Comparison of ENCODE assay signal across 8 cellular contexts in genomic region chr12:121400332-121401139, GRCh38. TPM values are rescaled to one million over a fixed set of nuclear protein-coding genes. Genes with fewer than 3 reads are reported as not detected.
DNase-seq lines count a peak whose midpoint lies in the region; ATAC-seq lines count a peak whose summit lies in the region.

No MANE protein-coding gene starts in this region.

- H3K36me3 Mint-ChIP-seq in activated CD8-positive, alpha-beta T cell treated with anti-CD3 and anti-CD28 coated beads, Interleukin-2, amount 10 ng/mL, durations not matched to agents 7 days and 5 days (ENCODE audit: low read depth), result peaks cover 32% of the 10 kb centered on the region

- H3K36me3 ChIP-seq in endocrine pancreas (ENCODE audit: control insufficient read depth, insufficient read depth, low read length), result no peaks in the 10 kb centered on the region

- ATAC-seq in HG02884 (IDR thresholded peaks at IDR 0.05; ENCODE audit: unreplicated experiment), result peak; percentile 42
- ATAC-seq in activated CD8-positive, alpha-beta T cell treated with anti-CD3 and anti-CD28 coated beads, Interleukin-2, amount 10 ng/mL, durations not matched to agents 7 days and 5 days, result peak; percentile 51

- POLR2A ChIA-PET in activated CD8-positive, alpha-beta T cell treated with anti-CD3 and anti-CD28 coated beads, Interleukin-2, amount 10 ng/mL, durations not matched to agents 7 days and 5 days (lab: Charles Lee), result interaction anchor here (0.6 to 2.9 kb wide), 33 partner anchors 9 to 1105 kb away, joined by 3 to 41 read pairs (median 4); partner anchors contain the start of genes ANAPC5 and ORAI1

- H3K27me3 ChIP-seq in endocrine pancreas (ENCODE audit: control insufficient read depth, insufficient read depth, low read length) (no peaks in the 10 kb centered on the region), mononuclear cell (ENCODE audit: insufficient read depth, low read length) (no peaks in the 10 kb centered on the region)

- H3K4me3 Mint-ChIP-seq in activated CD8-positive, alpha-beta T cell treated with anti-CD3 and anti-CD28 coated beads, Interleukin-2, amount 10 ng/mL, durations not matched to agents 7 days and 5 days, result peak overlapping the region; percentile 89

- H3K27me3 Mint-ChIP-seq in activated CD8-positive, alpha-beta T cell treated with anti-CD3 and anti-CD28 coated beads, Interleukin-2, amount 10 ng/mL, durations not matched to agents 7 days and 5 days (ENCODE audit: low read depth), result no peaks in the 10 kb centered on the region

- H3K9me3 Mint-ChIP-seq in activated CD8-positive, alpha-beta T cell treated with anti-CD3 and anti-CD28 coated beads, Interleukin-2, amount 10 ng/mL, durations not matched to agents 7 days and 5 days (ENCODE audit: insufficient read depth), result no peaks in the 10 kb centered on the region

- peaks cover 32% of the 10 kb centered on the region for H3K4me1 Mint-ChIP-seq in activated CD8-positive, alpha-beta T cell treated with anti-CD3 and anti-CD28 coated beads, Interleukin-2, amount 10 ng/mL, durations not matched to agents 7 days and 5 days (ENCODE audit: low read depth)

- DNase-seq in NCI-H2196 (lab: John Stamatoyannopoulos, UW; ENCODE audit: unreplicated experiment) (peak; percentile 13), NCI-H2196 treated with DMSO at 0.1 percent for 48 hours (lab: John Stamatoyannopoulos, UW; ENCODE audit: unreplicated experiment) (no peak), NCI-H2171 treated with DMSO at 0.1 percent for 48 hours (lab: John Stamatoyannopoulos, UW) (peak; percentile 49)
- peak; percentile 63 for DNase-seq in activated CD8-positive, alpha-beta T cell treated with anti-CD3 and anti-CD28 coated beads, Interleukin-2, amount 10 ng/mL, durations not matched to agents 7 days and 5 days
- DNase-seq in stimulated activated CD8-positive, alpha-beta memory T cell treated with anti-CD3 and anti-CD28 coated beads, Interleukin-4, amount 100 ng/mL, for 24 hours (ENCODE audit: low read depth), result peak; percentile 30

- H3K4me1 ChIP-seq in endocrine pancreas (ENCODE audit: control insufficient read depth, insufficient read depth, low read length), result peaks cover 20% of the 10 kb centered on the region
- H3K4me1 ChIP-seq in mononuclear cell (ENCODE audit: insufficient read depth, low read length), result peaks cover 28% of the 10 kb centered on the region

- H3K4me3 ChIP-seq in endocrine pancreas (ENCODE audit: control insufficient read depth, insufficient read depth, low read length) (peak overlapping the region; percentile 72), mononuclear cell (ENCODE audit: low read length) (peak overlapping the region; percentile 93)

- H3K9ac ChIP-seq in endocrine pancreas (ENCODE audit: control insufficient read depth, insufficient read depth, low read length), result peak overlapping the region; percentile 99

- H3K9me3 ChIP-seq in endocrine pancreas (ENCODE audit: control insufficient read depth, low read length), result no peaks in the 10 kb centered on the region
- no peaks in the 10 kb centered on the region for H3K9me3 ChIP-seq in mononuclear cell (ENCODE audit: low read depth, low read length)

- H3K27ac Mint-ChIP-seq in activated CD8-positive, alpha-beta T cell treated with anti-CD3 and anti-CD28 coated beads, Interleukin-2, amount 10 ng/mL, durations not matched to agents 7 days and 5 days, result peak overlapping the region; percentile 91

- CTCF ChIA-PET in activated CD8-positive, alpha-beta T cell treated with anti-CD3 and anti-CD28 coated beads, Interleukin-2, amount 10 ng/mL, durations not matched to agents 7 days and 5 days (lab: Charles Lee), result interaction anchor here (0.8 to 4.5 kb wide), 15 partner anchors 9 to 340 kb away, joined by 3 to 32 read pairs (median 4); partner anchors contain the start of genes ANAPC5 and CAMKK2

RNA-seq across cellular contexts. Expression of gene RNF34, which starts 0.6 kb away (rescaled TPM):
- 10 to 100 TPM; 74.9 to 85.0 TPM for total RNA-seq in activated CD8-positive, alpha-beta T cell treated with anti-CD3 and anti-CD28 coated beads, Interleukin-2, amount 10 ng/mL, durations not matched to agents 7 days and 5 days
- total RNA-seq in mononuclear cell, result 54.4 TPM

RNA-seq across cellular contexts. Expression of gene ANAPC5, which starts 48.3 kb away (rescaled TPM):
- total RNA-seq in activated CD8-positive, alpha-beta T cell treated with anti-CD3 and anti-CD28 coated beads, Interleukin-2, amount 10 ng/mL, durations not matched to agents 7 days and 5 days, result 100 to 1,000 TPM; 135 to 147 TPM
- 114 TPM for total RNA-seq in mononuclear cell
